ENCODE assay signal across 18 cellular contexts in the genomic region with DNA sequence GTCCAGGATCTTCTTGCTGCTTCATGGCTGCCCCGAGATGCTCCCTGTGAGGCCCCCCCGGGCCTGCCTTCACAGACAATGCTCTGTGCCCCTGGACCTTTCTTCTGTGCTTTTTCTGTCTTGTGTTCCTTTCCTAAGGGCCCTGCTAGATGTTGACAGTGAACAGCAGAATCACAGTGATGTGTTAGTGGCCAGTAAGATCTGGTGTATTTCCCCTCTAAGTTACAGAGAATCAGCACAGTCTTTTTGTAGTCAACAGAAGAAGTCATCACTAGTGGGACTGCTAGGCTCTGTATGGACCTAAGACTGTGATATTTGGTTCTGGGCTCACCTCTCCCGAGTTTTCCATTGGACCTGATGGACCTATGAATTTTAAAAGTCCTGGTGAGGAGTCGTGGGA.
DNase-seq lines count a peak whose midpoint lies in the region; TF ChIP-seq lines count a peak whose summit lies in the region.
"Had no signal": no experiment of that assay in that cellular context is flagged by ENCODE, and none has a peak within 500 bp of the region (broad histone marks: within the 10 kb centered on the region; RNA-seq: fewer than 3 reads in every experiment).

No MANE protein-coding gene starts in this region.

- no peaks in the 10 kb centered on the region for H3K27me3 Mint-ChIP-seq in activated naive CD4-positive, alpha-beta T cell treated with anti-CD3 and anti-CD28 coated beads, Interleukin-2, amount 10 ng/mL, durations not matched to agents 7 days and 5 days
- no peaks in the 10 kb centered on the region for H3K27me3 Mint-ChIP-seq in brain

- peaks cover 79% of the 10 kb centered on the region for H3K36me3 Mint-ChIP-seq in activated naive CD4-positive, alpha-beta T cell treated with anti-CD3 and anti-CD28 coated beads, Interleukin-2, amount 10 ng/mL, durations not matched to agents 7 days and 5 days
- H3K36me3 Mint-ChIP-seq in brain, result peaks cover 64% of the 10 kb centered on the region
- H3K36me3 Mint-ChIP-seq: mesothelial cell of epicardium had no signal

- H3K27ac Mint-ChIP-seq in activated naive CD4-positive, alpha-beta T cell treated with anti-CD3 and anti-CD28 coated beads, Interleukin-2, amount 10 ng/mL, durations not matched to agents 7 days and 5 days, result peak overlapping the region; percentile 56
- H3K27ac Mint-ChIP-seq in brain, result peak overlapping the region in 4 of 5 experiments; percentile 16 to 89 (median 45)
- H3K27ac Mint-ChIP-seq: mesothelial cell of epicardium had no signal

- H3K9me3 Mint-ChIP-seq in activated naive CD4-positive, alpha-beta T cell treated with anti-CD3 and anti-CD28 coated beads, Interleukin-2, amount 10 ng/mL, durations not matched to agents 7 days and 5 days, result no peaks in the 10 kb centered on the region
- peaks cover 0 to 12% (median 6%) of the 10 kb centered on the region in 5 experiments for H3K9me3 Mint-ChIP-seq in brain
- H3K9me3 Mint-ChIP-seq: mesothelial cell of epicardium had no signal

- no peak for DNase-seq in activated naive CD4-positive, alpha-beta T cell treated with anti-CD3 and anti-CD28 coated beads, Interleukin-2, amount 10 ng/mL, durations not matched to agents 7 days and 5 days
- no peak for DNase-seq in activated naive CD4-positive, alpha-beta T cell (lab: John Stamatoyannopoulos, UW)
- DNase-seq in MM.1S (no peak), GF-D8 (lab: John Stamatoyannopoulos, UW) (no peak), NCI-H2107 treated with DMSO at 0.1 percent for 48 hours (lab: John Stamatoyannopoulos, UW; ENCODE audit: unreplicated experiment) (no peak)
- no peak for DNase-seq in effector CD4-positive, alpha-beta T cell
- DNase-seq: activated CD8-positive, alpha-beta memory T cell treated with anti-CD3 and anti-CD28 coated beads, Interleukin-2, amount 50 U/mL, for 48 hours; amygdala; GDM1; hypothalamus; NCI-H1694 treated with DMSO at 0.1 percent for 48 hours; NCI-H345; NK-92 treated with Interleukin-12 subunit alpha and Interleukin-12 subunit beta, amount 100 ng/mL, for 24 hours; testis had no signal

- no peak overlapping the region for H3K9ac ChIP-seq in MM.1S (ENCODE audit: low read length)

- peaks cover 44% of the 10 kb centered on the region for H3K36me3 ChIP-seq in MM.1S (replicated peaks; ENCODE audit: insufficient read depth, low read length)
- peaks cover 66% of the 10 kb centered on the region for H3K36me3 ChIP-seq in neutrophil

- peak overlapping the region; percentile 82; the same call in 1 of the 2 replicates for H3K27ac ChIP-seq in MM.1S (ENCODE audit: low read length)
- H3K27ac ChIP-seq in neutrophil, result peak overlapping the region; percentile 58
- H3K27ac ChIP-seq: testis, VCaP had no signal

- CTCF ChIA-PET in activated naive CD4-positive, alpha-beta T cell treated with anti-CD3 and anti-CD28 coated beads, Interleukin-2, amount 10 ng/mL, durations not matched to agents 7 days and 5 days (lab: Charles Lee), result interaction anchor here (0.6 to 1.4 kb wide), 3 partner anchors 13 to 177 kb away, joined by 3 read pairs; no protein-coding TSS in a partner anchor

- TF ChIP-seq CTCF in MM.1S (IDR thresholded peaks at IDR 0.05; ENCODE audit: low read length) (no peak), brain (conservative IDR thresholded peaks at IDR 0.05) (no peak), neutrophil (IDR thresholded peaks at IDR 0.05) (no peak)

- no peak overlapping the region for H3K4me3 Mint-ChIP-seq in activated naive CD4-positive, alpha-beta T cell treated with anti-CD3 and anti-CD28 coated beads, Interleukin-2, amount 10 ng/mL, durations not matched to agents 7 days and 5 days
- H3K4me3 Mint-ChIP-seq in brain, result peak overlapping the region in 2 of 5 experiments; percentile 25 to 33
- H3K4me3 Mint-ChIP-seq: mesothelial cell of epicardium had no signal

- H3K27me3 ChIP-seq in MM.1S (replicated peaks; ENCODE audit: insufficient read depth, low read length) (no peaks in the 10 kb centered on the region), neutrophil (no peaks in the 10 kb centered on the region)
- H3K27me3 ChIP-seq: testis had no signal

- peaks cover 100% of the 10 kb centered on the region for H3K79me2 ChIP-seq in MM.1S (ENCODE audit: low read length)

- H3F3A ChIP-seq in MM.1S (ENCODE audit: insufficient read depth, low read length), result peaks cover 83% of the 10 kb centered on the region

- H3K4me2 ChIP-seq in MM.1S (ENCODE audit: low read depth, low read length), result no peak overlapping the region

- no peak overlapping the region for H3K4me3 ChIP-seq in MM.1S (ENCODE audit: low read length)
- H3K4me3 ChIP-seq in neutrophil (ENCODE audit: low read depth in 1 of 2, low read length in 1 of 2), result no peak overlapping the region
- H3K4me3 ChIP-seq: testis had no signal

- H3K9me3 ChIP-seq in MM.1S (replicated peaks; ENCODE audit: insufficient read depth, low read length) (no peaks in the 10 kb centered on the region), neutrophil (no peaks in the 10 kb centered on the region)
- H3K9me3 ChIP-seq: testis had no signal

- H2AFZ ChIP-seq in MM.1S (ENCODE audit: low read length), result no peak overlapping the region

- peaks cover 92% of the 10 kb centered on the region for H3K4me1 Mint-ChIP-seq in activated naive CD4-positive, alpha-beta T cell treated with anti-CD3 and anti-CD28 coated beads, Interleukin-2, amount 10 ng/mL, durations not matched to agents 7 days and 5 days
- H3K4me1 Mint-ChIP-seq in brain, result peaks cover 94% of the 10 kb centered on the region

- no peaks in the 10 kb centered on the region for H3K9me2 ChIP-seq in MM.1S (replicated peaks; ENCODE audit: insufficient read depth, low read length)

- H3K4me1 ChIP-seq in MM.1S (ENCODE audit: low read length) (peaks cover 77% of the 10 kb centered on the region), neutrophil (ENCODE audit: control insufficient read depth in 1 of 2, insufficient read depth in 1 of 2, low read depth in 1 of 2, low read length in 1 of 2) (peaks cover 81 to 95% of the 10 kb centered on the region in 2 experiments)
- H3K4me1 ChIP-seq: testis had no signal

- peaks cover 80% of the 10 kb centered on the region for H4K20me1 ChIP-seq in MM.1S (ENCODE audit: insufficient read depth, low read length)
